ENCODE assay signal across 1 cellular context in the genomic region with DNA sequence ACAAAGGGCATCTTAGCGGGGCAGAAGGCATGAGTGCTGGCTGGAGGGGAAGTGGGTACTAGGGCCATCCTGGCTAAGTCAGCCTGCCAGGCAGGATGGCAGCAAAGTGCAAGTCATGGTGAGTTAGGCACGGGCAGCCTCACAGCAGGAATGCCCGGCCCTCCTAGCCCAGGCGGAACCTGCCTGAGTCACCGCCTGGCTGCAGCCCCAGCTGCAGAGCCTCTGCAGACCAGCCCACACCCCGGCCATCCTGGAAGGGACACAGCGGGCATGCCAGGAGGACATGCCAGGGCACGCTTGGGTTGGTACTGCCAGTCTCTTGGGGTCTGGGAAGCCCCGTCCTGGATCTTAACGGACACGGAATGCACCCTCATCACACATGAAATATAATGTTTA.
TF ChIP-seq lines count a peak whose summit lies in the region.

No MANE protein-coding gene starts in this region.

TF ChIP-seq in A549, 52 proteins besides CTCF, POLR2A, EP300 and RAD21 (continued from another document):
- TF ChIP-seq, protein P1, sequence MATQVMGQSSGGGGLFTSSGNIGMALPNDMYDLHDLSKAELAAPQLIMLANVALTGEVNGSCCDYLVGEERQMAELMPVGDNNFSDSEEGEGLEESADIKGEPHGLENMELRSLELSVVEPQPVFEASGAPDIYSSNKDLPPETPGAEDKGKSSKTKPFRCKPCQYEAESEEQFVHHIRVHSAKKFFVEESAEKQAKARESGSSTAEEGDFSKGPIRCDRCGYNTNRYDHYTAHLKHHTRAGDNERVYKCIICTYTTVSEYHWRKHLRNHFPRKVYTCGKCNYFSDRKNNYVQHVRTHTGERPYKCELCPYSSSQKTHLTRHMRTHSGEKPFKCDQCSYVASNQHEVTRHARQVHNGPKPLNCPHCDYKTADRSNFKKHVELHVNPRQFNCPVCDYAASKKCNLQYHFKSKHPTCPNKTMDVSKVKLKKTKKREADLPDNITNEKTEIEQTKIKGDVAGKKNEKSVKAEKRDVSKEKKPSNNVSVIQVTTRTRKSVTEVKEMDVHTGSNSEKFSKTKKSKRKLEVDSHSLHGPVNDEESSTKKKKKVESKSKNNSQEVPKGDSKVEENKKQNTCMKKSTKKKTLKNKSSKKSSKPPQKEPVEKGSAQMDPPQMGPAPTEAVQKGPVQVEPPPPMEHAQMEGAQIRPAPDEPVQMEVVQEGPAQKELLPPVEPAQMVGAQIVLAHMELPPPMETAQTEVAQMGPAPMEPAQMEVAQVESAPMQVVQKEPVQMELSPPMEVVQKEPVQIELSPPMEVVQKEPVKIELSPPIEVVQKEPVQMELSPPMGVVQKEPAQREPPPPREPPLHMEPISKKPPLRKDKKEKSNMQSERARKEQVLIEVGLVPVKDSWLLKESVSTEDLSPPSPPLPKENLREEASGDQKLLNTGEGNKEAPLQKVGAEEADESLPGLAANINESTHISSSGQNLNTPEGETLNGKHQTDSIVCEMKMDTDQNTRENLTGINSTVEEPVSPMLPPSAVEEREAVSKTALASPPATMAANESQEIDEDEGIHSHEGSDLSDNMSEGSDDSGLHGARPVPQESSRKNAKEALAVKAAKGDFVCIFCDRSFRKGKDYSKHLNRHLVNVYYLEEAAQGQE (IDR thresholded peaks at IDR 0.05), result no peak
- TF ChIP-seq PBX3 (IDR thresholded peaks at IDR 0.05) (0 out of 2 replicates have a peak, but pooled peaks have one; percentile 73), PHF8 (IDR thresholded peaks at IDR 0.05; ENCODE audit: borderline replicate concordance, low read depth) (no peak), NFE2L2 (conservative IDR thresholded peaks at IDR 0.05; ENCODE audit: low read length) (peak; percentile 100), CBX2 (IDR thresholded peaks at IDR 0.05; ENCODE audit: borderline replicate concordance, low read depth) (no peak), KDM1A (IDR thresholded peaks at IDR 0.05; ENCODE audit: low read depth) (no peak), CEBPB (IDR thresholded peaks at IDR 0.05) (no peak; a peak in 1 of 4 replicates), HEYL (CRISPR knock-in tag; IDR thresholded peaks at IDR 0.05) (no peak), HOXB5 (CRISPR knock-in tag; IDR thresholded peaks at IDR 0.05) (peak; percentile 78; the same call in 1 of the 2 replicates), GATA3 (IDR thresholded peaks at IDR 0.05; ENCODE audit: borderline replicate concordance) (peak; percentile 83), FOXS1 (CRISPR knock-in tag; IDR thresholded peaks at IDR 0.05) (peak; percentile 90), NR3C1 (IDR thresholded peaks at IDR 0.05) (no peak), SMC3 (IDR thresholded peaks at IDR 0.05) (no peak; the same call in 2 of the 3 replicates)
- TF ChIP-seq, protein P2, sequence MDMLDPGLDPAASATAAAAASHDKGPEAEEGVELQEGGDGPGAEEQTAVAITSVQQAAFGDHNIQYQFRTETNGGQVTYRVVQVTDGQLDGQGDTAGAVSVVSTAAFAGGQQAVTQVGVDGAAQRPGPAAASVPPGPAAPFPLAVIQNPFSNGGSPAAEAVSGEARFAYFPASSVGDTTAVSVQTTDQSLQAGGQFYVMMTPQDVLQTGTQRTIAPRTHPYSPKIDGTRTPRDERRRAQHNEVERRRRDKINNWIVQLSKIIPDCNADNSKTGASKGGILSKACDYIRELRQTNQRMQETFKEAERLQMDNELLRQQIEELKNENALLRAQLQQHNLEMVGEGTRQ (IDR thresholded peaks at IDR 0.05), result no peak
